2 cellular contexts compared by ENCODE assay signal in the genomic region with DNA sequence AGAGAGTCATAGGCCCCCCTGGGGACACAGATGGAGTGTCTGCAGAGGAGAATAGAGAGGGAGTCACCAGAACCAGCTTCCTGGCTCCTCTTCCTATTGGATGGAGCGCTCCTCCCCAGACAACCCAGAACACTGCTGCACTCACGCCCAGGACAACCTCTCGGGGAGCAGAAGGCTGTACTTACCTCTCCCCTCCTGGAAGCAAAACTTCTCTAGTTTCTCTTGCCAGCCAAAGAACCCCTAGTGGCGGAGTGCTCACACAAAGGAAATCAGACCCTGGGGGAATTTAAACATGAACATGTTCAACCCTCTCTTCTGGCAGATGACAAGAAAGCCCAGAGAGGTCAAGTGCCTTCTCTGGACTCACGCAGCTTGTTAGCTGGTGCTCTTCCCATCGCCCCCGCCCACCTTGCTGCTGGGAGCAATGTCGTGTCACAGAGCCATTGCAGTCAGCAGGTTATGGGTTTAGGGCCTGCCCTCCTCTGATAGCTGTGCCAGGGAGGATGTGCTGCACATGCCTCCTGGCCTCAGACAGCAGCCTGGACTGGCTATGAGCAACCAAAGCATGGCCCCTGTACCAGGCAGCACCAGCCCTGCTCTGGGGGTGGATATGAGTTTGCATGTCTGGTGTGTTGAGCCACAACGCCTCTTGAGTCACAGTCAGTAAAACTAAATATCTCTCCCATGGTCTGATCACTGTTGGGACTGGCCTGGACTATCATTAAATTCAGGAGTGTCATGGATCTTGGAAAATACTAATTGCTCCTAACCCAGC.
TF ChIP-seq lines count a peak whose summit lies in the region.

No MANE protein-coding gene starts in this region.

TF ChIP-seq in HCT116, 20 proteins besides CTCF, POLR2A, EP300 and RAD21:
- TF ChIP-seq EZH2phosphoT487 (IDR thresholded peaks at IDR 0.05; ENCODE audit: borderline replicate concordance) = no peak
- no peak for TF ChIP-seq SIN3A (IDR thresholded peaks at IDR 0.05; ENCODE audit: low read depth)
- no peak for TF ChIP-seq ZFX (IDR thresholded peaks at IDR 0.05)
- TF ChIP-seq EZH2 (IDR thresholded peaks at IDR 0.05) = no peak
- TF ChIP-seq CEBPB (IDR thresholded peaks at IDR 0.05; ENCODE audit: low read depth) = no peak
- no peak for TF ChIP-seq FOSL1 (IDR thresholded peaks at IDR 0.05; ENCODE audit: low read depth)
- no peak for TF ChIP-seq TCF7L2 (IDR thresholded peaks at IDR 0.05; ENCODE audit: borderline replicate concordance, extremely low read depth, insufficient read depth, insufficient read length)
- TF ChIP-seq JUND (IDR thresholded peaks at IDR 0.05) = no peak
- TF ChIP-seq, protein P1, sequence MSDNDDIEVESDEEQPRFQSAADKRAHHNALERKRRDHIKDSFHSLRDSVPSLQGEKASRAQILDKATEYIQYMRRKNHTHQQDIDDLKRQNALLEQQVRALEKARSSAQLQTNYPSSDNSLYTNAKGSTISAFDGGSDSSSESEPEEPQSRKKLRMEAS (IDR thresholded peaks at IDR 0.05) = no peak
- TF ChIP-seq, protein P2, sequence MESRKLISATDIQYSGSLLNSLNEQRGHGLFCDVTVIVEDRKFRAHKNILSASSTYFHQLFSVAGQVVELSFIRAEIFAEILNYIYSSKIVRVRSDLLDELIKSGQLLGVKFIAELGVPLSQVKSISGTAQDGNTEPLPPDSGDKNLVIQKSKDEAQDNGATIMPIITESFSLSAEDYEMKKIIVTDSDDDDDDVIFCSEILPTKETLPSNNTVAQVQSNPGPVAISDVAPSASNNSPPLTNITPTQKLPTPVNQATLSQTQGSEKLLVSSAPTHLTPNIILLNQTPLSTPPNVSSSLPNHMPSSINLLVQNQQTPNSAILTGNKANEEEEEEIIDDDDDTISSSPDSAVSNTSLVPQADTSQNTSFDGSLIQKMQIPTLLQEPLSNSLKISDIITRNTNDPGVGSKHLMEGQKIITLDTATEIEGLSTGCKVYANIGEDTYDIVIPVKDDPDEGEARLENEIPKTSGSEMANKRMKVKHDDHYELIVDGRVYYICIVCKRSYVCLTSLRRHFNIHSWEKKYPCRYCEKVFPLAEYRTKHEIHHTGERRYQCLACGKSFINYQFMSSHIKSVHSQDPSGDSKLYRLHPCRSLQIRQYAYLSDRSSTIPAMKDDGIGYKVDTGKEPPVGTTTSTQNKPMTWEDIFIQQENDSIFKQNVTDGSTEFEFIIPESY (IDR thresholded peaks at IDR 0.05; ENCODE audit: extremely low read depth, insufficient replicate concordance, low read length) = no peak
- no peak for TF ChIP-seq ELF1 (IDR thresholded peaks at IDR 0.05; ENCODE audit: borderline replicate concordance, low read depth)
- TF ChIP-seq, protein P3, sequence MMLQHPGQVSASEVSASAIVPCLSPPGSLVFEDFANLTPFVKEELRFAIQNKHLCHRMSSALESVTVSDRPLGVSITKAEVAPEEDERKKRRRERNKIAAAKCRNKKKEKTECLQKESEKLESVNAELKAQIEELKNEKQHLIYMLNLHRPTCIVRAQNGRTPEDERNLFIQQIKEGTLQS (IDR thresholded peaks at IDR 0.05) = no peak
- no peak for TF ChIP-seq CBX3 (IDR thresholded peaks at IDR 0.05; ENCODE audit: low read depth)
- TF ChIP-seq EGR1 (IDR thresholded peaks at IDR 0.05; ENCODE audit: low read depth) = no peak
- no peak for TF ChIP-seq SP1 (IDR thresholded peaks at IDR 0.05; ENCODE audit: low read depth)
- no peak for TF ChIP-seq SRF (IDR thresholded peaks at IDR 0.05; ENCODE audit: low read depth)
- TF ChIP-seq ZNF274 (IDR thresholded peaks at IDR 0.05; ENCODE audit: low read depth, low read length) = no peak
TF ChIP-seq in HCT116: peak in this region for 0.

TF ChIP-seq in GM12878, 131 proteins besides CTCF, POLR2A, EP300 and RAD21:
- TF ChIP-seq, protein P4, sequence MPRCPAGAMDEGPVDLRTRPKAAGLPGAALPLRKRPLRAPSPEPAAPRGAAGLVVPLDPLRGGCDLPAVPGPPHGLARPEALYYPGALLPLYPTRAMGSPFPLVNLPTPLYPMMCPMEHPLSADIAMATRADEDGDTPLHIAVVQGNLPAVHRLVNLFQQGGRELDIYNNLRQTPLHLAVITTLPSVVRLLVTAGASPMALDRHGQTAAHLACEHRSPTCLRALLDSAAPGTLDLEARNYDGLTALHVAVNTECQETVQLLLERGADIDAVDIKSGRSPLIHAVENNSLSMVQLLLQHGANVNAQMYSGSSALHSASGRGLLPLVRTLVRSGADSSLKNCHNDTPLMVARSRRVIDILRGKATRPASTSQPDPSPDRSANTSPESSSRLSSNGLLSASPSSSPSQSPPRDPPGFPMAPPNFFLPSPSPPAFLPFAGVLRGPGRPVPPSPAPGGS (IDR thresholded peaks at IDR 0.05; ENCODE audit: borderline replicate concordance, insufficient read depth, low read depth, low read length, poor library complexity, severe bottlenecking) = peak; percentile 35
- TF ChIP-seq, protein P5, sequence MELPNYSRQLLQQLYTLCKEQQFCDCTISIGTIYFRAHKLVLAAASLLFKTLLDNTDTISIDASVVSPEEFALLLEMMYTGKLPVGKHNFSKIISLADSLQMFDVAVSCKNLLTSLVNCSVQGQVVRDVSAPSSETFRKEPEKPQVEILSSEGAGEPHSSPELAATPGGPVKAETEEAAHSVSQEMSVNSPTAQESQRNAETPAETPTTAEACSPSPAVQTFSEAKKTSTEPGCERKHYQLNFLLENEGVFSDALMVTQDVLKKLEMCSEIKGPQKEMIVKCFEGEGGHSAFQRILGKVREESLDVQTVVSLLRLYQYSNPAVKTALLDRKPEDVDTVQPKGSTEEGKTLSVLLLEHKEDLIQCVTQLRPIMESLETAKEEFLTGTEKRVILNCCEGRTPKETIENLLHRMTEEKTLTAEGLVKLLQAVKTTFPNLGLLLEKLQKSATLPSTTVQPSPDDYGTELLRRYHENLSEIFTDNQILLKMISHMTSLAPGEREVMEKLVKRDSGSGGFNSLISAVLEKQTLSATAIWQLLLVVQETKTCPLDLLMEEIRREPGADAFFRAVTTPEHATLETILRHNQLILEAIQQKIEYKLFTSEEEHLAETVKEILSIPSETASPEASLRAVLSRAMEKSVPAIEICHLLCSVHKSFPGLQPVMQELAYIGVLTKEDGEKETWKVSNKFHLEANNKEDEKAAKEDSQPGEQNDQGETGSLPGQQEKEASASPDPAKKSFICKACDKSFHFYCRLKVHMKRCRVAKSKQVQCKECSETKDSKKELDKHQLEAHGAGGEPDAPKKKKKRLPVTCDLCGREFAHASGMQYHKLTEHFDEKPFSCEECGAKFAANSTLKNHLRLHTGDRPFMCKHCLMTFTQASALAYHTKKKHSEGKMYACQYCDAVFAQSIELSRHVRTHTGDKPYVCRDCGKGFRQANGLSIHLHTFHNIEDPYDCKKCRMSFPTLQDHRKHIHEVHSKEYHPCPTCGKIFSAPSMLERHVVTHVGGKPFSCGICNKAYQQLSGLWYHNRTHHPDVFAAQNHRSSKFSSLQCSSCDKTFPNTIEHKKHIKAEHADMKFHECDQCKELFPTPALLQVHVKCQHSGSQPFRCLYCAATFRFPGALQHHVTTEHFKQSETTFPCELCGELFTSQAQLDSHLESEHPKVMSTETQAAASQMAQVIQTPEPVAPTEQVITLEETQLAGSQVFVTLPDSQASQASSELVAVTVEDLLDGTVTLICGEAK (IDR thresholded peaks at IDR 0.05; ENCODE audit: borderline replicate concordance) = no peak
TF ChIP-seq in GM12878: peak in this region for 1.
